13 cellular contexts compared by ENCODE assay signal in the genomic region with DNA sequence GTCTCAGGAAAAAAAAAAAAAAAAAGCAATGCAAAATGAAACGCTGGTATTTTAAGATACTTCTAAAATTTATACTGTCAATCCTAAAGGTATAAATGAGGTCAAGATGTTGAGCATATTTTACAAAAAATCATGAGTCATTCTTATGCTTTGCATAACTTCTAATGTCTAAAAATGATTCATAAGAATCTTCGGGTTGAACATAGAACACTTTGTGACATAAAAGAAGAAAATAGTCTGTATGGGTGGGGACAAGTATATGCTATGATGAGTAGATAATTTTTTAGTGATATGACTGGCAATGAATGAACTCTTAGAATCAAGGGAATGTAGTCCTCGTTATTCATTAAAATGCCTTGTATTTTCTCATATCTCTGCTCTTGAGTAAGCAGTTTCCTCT.
DNase-seq lines count a peak whose midpoint lies in the region; ATAC-seq and TF ChIP-seq lines count a peak whose summit lies in the region.
"Had no signal": no experiment of that assay in that cellular context is flagged by ENCODE, and none has a peak within 500 bp of the region (broad histone marks: within the 10 kb centered on the region; RNA-seq: fewer than 3 reads in every experiment).

No MANE protein-coding gene starts in this region.

- no peak for TF ChIP-seq CTCF in SK-N-SH (IDR thresholded peaks at IDR 0.05)
- TF ChIP-seq CTCF in fibroblast of the aortic adventitia (IDR thresholded peaks at IDR 0.05; ENCODE audit: insufficient read depth, low read length) = no peak

- H3K9me2 ChIP-seq in SK-N-SH = no peaks in the 10 kb centered on the region

- H3K79me2 ChIP-seq in SK-N-SH (ENCODE audit: insufficient read depth) = no peaks in the 10 kb centered on the region

- peak in 1 of 2 experiments; percentile 65; a peak in 2 of 4 replicates for TF ChIP-seq EP300 in SK-N-SH (IDR thresholded peaks at IDR 0.05; ENCODE audit: borderline replicate concordance in 1 of 2, low read depth in 1 of 2, low read length in 1 of 2)

- H3K27me3 ChIP-seq in SK-N-SH (ENCODE audit: insufficient read depth) = no peaks in the 10 kb centered on the region
- H3K27me3 ChIP-seq in skeletal muscle satellite cell (ENCODE audit: control insufficient read depth, insufficient read depth, low read length) = no peaks in the 10 kb centered on the region
- H3K27me3 ChIP-seq: pancreas had no signal

- 10% methylated on average over 3 of the region's 3 CpGs for WGBS in SK-N-SH (ENCODE audit: low lambda C conversion rate)

- H3K36me3 ChIP-seq in SK-N-SH (replicated peaks in 1 of 2; ENCODE audit: control insufficient read depth in 1 of 2, insufficient read depth in 2 of 2, low read length in 1 of 2) (no peaks in the 10 kb centered on the region), skeletal muscle satellite cell (ENCODE audit: insufficient read depth, low read length) (no peaks in the 10 kb centered on the region)
- H3K36me3 ChIP-seq: pancreas had no signal

- no peaks in the 10 kb centered on the region for H4K20me1 ChIP-seq in SK-N-SH (ENCODE audit: insufficient read depth)

- DNase-seq in NOMO-1 treated with DMSO at 0.1 percent for 48 hours (lab: John Stamatoyannopoulos, UW; ENCODE audit: unreplicated experiment) = peak; percentile 24
- DNase-seq in NOMO-1 treated with dmso at 0.1 percent for 144 hours (lab: John Stamatoyannopoulos, UW; ENCODE audit: unreplicated experiment) = no peak
- no peak for DNase-seq in SK-N-SH
- peak; percentile 93 for DNase-seq in fibroblast of the aortic adventitia (ENCODE audit: low read depth)
- DNase-seq in activated CD8-positive, alpha-beta memory T cell treated with anti-CD3 and anti-CD28 coated beads, Interleukin-2, amount 50 U/mL, for 48 hours = no peak
- DNase-seq: 8988T; NCI-H187 treated with DMSO at 0.1 percent for 48 hours; pancreas; stimulated activated CD4-positive, alpha-beta T cell treated with anti-CD3 and anti-CD28 coated beads, Interleukin-1b, Interleukin-23, amount 100 ng/mL, for 48 hours; stimulated activated naive CD4-positive, alpha-beta T cell treated with Interleukin-2 at 50 U/mL for 16 hours had no signal

- H3K9ac ChIP-seq in SK-N-SH (no peak overlapping the region; the same call in 1 of the 2 replicates), skeletal muscle satellite cell (ENCODE audit: low read depth, low read length) (peak overlapping the region; percentile 79)

- no peak for ATAC-seq in GM19397 (IDR thresholded peaks at IDR 0.05; ENCODE audit: unreplicated experiment)
- ATAC-seq in HG03139 (IDR thresholded peaks at IDR 0.05; ENCODE audit: unreplicated experiment) = no peak
- ATAC-seq: pancreas had no signal

- peak overlapping the region; percentile 82; the same call in 1 of the 2 replicates for H2AFZ ChIP-seq in SK-N-SH (ENCODE audit: low read depth)

- no peak for TF ChIP-seq RAD21 in SK-N-SH (IDR thresholded peaks at IDR 0.05; ENCODE audit: low read length)

- H3K4me3 ChIP-seq in SK-N-SH (ENCODE audit: low read depth in 2 of 2, low read length in 1 of 2) = no peak overlapping the region
- no peak overlapping the region for H3K4me3 ChIP-seq in fibroblast of the aortic adventitia (ENCODE audit: low read depth, low read length)
- no peak overlapping the region for H3K4me3 ChIP-seq in skeletal muscle satellite cell (ENCODE audit: low read length)
- H3K4me3 ChIP-seq: pancreas had no signal

- peak overlapping the region; percentile 83 to 89 for H3K27ac ChIP-seq in SK-N-SH (ENCODE audit: low read depth in 2 of 2, low read length in 1 of 2)
- H3K27ac ChIP-seq: pancreas had no signal

- peaks cover 29% of the 10 kb centered on the region for H3F3A ChIP-seq in SK-N-SH (replicated peaks; ENCODE audit: insufficient read depth)

- H3K4me1 ChIP-seq in SK-N-SH (ENCODE audit: control insufficient read depth in 1 of 2, insufficient read depth in 2 of 2, low read depth in 1 of 2, low read length in 1 of 2) = peaks cover 6 to 7% of the 10 kb centered on the region in 2 experiments; a peak in 3 of 4 replicates
- H3K4me1 ChIP-seq in skeletal muscle satellite cell (ENCODE audit: control insufficient read depth, insufficient read depth, low read length) = peaks cover 62% of the 10 kb centered on the region
- H3K4me1 ChIP-seq: pancreas had no signal

- H3K9me3 ChIP-seq in SK-N-SH = no peaks in the 10 kb centered on the region
- H3K9me3 ChIP-seq in skeletal muscle satellite cell (replicated peaks; ENCODE audit: low read length) = peaks cover 1% of the 10 kb centered on the region
- H3K9me3 ChIP-seq: pancreas had no signal

- H3K4me2 ChIP-seq in SK-N-SH (peak overlapping the region; percentile 35; the same call in 1 of the 2 replicates), skeletal muscle satellite cell (ENCODE audit: low read length) (peak overlapping the region; percentile 38)

- POLR2A ChIA-PET in SK-N-SH (lab: Yijun Ruan, JAX) = no interaction called here

- CTCF ChIA-PET in SK-N-SH (lab: Yijun Ruan, JAX) = no interaction called here

TF ChIP-seq in SK-N-SH, 30 proteins besides CTCF, POLR2A, EP300 and RAD21 (continues in another document):
- TF ChIP-seq RCOR1 (IDR thresholded peaks at IDR 0.05; ENCODE audit: low read length) (no peak), GATA2 (CRISPR knock-in tag; IDR thresholded peaks at IDR 0.05) (no peak), MXI1 (IDR thresholded peaks at IDR 0.05; ENCODE audit: low read depth, low read length) (no peak), NFIC (IDR thresholded peaks at IDR 0.05; ENCODE audit: borderline replicate concordance) (peak; percentile 38; the same call in 1 of the 2 replicates), TAF1 (IDR thresholded peaks at IDR 0.05; ENCODE audit: borderline replicate concordance, low read depth, low read length) (no peak), POLR2AphosphoS5 (IDR thresholded peaks at IDR 0.05; ENCODE audit: low read depth, low read length) (peak; percentile 22; the same call in 1 of the 2 replicates), SIN3A (IDR thresholded peaks at IDR 0.05; ENCODE audit: borderline replicate concordance, low read depth, low read length) (no peak), MEF2A (IDR thresholded peaks at IDR 0.05; ENCODE audit: borderline replicate concordance, low read depth) (0 out of 2 replicates have a peak, but pooled peaks have one; percentile 19), YY1 (IDR thresholded peaks at IDR 0.05; ENCODE audit: low read depth) (no peak), FOXM1 (IDR thresholded peaks at IDR 0.05; ENCODE audit: low read depth) (peak; percentile 65; the same call in 1 of the 2 replicates), RFX5 (IDR thresholded peaks at IDR 0.05; ENCODE audit: low read length) (no peak), NRF1 (IDR thresholded peaks at IDR 0.05; ENCODE audit: low read depth, low read length) (no peak)
- TF ChIP-seq, protein P1, sequence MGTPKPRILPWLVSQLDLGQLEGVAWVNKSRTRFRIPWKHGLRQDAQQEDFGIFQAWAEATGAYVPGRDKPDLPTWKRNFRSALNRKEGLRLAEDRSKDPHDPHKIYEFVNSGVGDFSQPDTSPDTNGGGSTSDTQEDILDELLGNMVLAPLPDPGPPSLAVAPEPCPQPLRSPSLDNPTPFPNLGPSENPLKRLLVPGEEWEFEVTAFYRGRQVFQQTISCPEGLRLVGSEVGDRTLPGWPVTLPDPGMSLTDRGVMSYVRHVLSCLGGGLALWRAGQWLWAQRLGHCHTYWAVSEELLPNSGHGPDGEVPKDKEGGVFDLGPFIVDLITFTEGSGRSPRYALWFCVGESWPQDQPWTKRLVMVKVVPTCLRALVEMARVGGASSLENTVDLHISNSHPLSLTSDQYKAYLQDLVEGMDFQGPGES (IDR thresholded peaks at IDR 0.05; ENCODE audit: low read depth, low read length) = no peak
- TF ChIP-seq, protein P2, sequence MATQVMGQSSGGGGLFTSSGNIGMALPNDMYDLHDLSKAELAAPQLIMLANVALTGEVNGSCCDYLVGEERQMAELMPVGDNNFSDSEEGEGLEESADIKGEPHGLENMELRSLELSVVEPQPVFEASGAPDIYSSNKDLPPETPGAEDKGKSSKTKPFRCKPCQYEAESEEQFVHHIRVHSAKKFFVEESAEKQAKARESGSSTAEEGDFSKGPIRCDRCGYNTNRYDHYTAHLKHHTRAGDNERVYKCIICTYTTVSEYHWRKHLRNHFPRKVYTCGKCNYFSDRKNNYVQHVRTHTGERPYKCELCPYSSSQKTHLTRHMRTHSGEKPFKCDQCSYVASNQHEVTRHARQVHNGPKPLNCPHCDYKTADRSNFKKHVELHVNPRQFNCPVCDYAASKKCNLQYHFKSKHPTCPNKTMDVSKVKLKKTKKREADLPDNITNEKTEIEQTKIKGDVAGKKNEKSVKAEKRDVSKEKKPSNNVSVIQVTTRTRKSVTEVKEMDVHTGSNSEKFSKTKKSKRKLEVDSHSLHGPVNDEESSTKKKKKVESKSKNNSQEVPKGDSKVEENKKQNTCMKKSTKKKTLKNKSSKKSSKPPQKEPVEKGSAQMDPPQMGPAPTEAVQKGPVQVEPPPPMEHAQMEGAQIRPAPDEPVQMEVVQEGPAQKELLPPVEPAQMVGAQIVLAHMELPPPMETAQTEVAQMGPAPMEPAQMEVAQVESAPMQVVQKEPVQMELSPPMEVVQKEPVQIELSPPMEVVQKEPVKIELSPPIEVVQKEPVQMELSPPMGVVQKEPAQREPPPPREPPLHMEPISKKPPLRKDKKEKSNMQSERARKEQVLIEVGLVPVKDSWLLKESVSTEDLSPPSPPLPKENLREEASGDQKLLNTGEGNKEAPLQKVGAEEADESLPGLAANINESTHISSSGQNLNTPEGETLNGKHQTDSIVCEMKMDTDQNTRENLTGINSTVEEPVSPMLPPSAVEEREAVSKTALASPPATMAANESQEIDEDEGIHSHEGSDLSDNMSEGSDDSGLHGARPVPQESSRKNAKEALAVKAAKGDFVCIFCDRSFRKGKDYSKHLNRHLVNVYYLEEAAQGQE (IDR thresholded peaks at IDR 0.05; ENCODE audit: low read depth, low read length) = no peak
- TF ChIP-seq, protein P3, sequence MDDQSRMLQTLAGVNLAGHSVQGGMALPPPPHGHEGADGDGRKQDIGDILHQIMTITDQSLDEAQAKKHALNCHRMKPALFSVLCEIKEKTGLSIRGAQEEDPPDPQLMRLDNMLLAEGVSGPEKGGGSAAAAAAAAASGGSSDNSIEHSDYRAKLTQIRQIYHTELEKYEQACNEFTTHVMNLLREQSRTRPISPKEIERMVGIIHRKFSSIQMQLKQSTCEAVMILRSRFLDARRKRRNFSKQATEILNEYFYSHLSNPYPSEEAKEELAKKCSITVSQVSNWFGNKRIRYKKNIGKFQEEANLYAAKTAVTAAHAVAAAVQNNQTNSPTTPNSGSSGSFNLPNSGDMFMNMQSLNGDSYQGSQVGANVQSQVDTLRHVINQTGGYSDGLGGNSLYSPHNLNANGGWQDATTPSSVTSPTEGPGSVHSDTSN (IDR thresholded peaks at IDR 0.05) = peak; percentile 72
- TF ChIP-seq, protein P4, sequence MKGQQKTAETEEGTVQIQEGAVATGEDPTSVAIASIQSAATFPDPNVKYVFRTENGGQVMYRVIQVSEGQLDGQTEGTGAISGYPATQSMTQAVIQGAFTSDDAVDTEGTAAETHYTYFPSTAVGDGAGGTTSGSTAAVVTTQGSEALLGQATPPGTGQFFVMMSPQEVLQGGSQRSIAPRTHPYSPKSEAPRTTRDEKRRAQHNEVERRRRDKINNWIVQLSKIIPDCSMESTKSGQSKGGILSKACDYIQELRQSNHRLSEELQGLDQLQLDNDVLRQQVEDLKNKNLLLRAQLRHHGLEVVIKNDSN (IDR thresholded peaks at IDR 0.05; ENCODE audit: borderline replicate concordance, low read depth) = no peak

Comparison
In these comparisons a context has a peak if more than half of its experiments do, and no peak if none do; other contexts are left out.
1. DNase-seq: peak in NOMO-1 treated with DMSO at 0.1 percent for 48 hours (single experiment) and fibroblast of the aortic adventitia (single experiment); none in NOMO-1 treated with dmso at 0.1 percent for 144 hours (single experiment), SK-N-SH (single experiment) and activated CD8-positive, alpha-beta memory T cell treated with anti-CD3 and anti-CD28 coated beads, Interleukin-2, amount 50 U/mL, for 48 hours (single experiment).